ENCODE assay signal across 17 cellular contexts in the genomic region with DNA sequence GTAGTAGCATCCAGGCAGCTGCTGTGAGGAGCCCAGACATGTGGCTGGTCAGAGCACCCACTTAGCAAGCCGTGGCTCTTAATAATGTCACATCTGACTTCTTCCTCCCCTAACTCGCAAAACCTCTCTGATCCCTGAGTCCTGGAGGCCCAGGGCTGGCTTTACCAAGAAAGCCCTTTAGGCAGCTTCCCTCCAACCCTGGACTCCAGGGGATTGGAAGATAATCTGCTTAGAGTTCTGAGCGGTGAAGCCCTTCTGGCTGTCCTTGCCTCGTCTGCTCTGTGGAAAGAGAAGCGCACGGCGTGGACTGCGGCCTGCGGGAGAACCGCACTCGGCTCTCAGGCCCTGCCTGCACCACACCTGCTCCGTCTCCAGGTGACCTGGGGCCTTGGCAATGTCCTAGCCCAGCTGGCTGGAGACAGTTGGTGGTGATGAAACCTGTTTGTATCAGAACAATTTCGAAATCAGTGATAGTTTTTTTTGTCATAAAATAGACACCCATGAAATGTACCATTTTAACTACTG.
DNase-seq lines count a peak whose midpoint lies in the region; ATAC-seq and TF ChIP-seq lines count a peak whose summit lies in the region.
"Had no signal": no experiment of that assay in that cellular context is flagged by ENCODE, and none has a peak within 500 bp of the region (broad histone marks: within the 10 kb centered on the region; RNA-seq: fewer than 3 reads in every experiment).

No MANE protein-coding gene starts in this region.

- TF ChIP-seq CTCF in heart right ventricle (IDR thresholded peaks at IDR 0.05) (no peak), body of pancreas (IDR thresholded peaks at IDR 0.05) (no peak), lower lobe of right lung (IDR thresholded peaks at IDR 0.05) (no peak)

- TF ChIP-seq POLR2A in body of pancreas (IDR thresholded peaks at IDR 0.05), result no peak

- ATAC-seq in heart right ventricle, result no peak
- no peak for ATAC-seq in body of pancreas
- ATAC-seq in lower lobe of right lung, result no peak
- no peak for ATAC-seq in GM21717 (IDR thresholded peaks at IDR 0.05; ENCODE audit: unreplicated experiment)
- no peak for ATAC-seq in GM21529 (IDR thresholded peaks at IDR 0.05; ENCODE audit: unreplicated experiment)
- ATAC-seq: CD8-positive, alpha-beta T cell had no signal

- H3K36me3 ChIP-seq in heart right ventricle (no peaks in the 10 kb centered on the region), body of pancreas (replicated peaks in 1 of 2; ENCODE audit: insufficient read depth in 1 of 2, low read depth in 2 of 2) (no peaks in the 10 kb centered on the region), lower lobe of right lung (no peaks in the 10 kb centered on the region)
- H3K36me3 ChIP-seq: BLaER1 had no signal

- H3K4me3 ChIP-seq in heart right ventricle (no peak overlapping the region), body of pancreas (no peak overlapping the region), lower lobe of right lung (no peak overlapping the region)
- H3K4me3 ChIP-seq: BLaER1, SK-N-MC had no signal

- peaks cover 0 to 19% (median 0%) of the 10 kb centered on the region in 11 donors for H3K9me3 ChIP-seq in heart right ventricle
- H3K9me3 ChIP-seq in body of pancreas, result no peaks in the 10 kb centered on the region
- no peaks in the 10 kb centered on the region for H3K9me3 ChIP-seq in lower lobe of right lung

- intact Hi-C loops in cardiac septum (cut with DNase I), result no loop called here
- intact Hi-C loops in heart right ventricle (cut with DNase I), result no loop called here
- intact Hi-C loops in body of pancreas (cut with DNase I), result no loop called here
- intact Hi-C loops in lower lobe of right lung (cut with DNase I), result no loop called here

- WGBS in heart right ventricle, 2 donors, result 95 to 96% methylated on average over 13 of the region's 13 CpGs
- 91 to 95% methylated on average over 7 to 13 of the region's 13 CpGs for WGBS in body of pancreas, 2 donors

- no peak overlapping the region for H3K27ac ChIP-seq in heart right ventricle
- peak overlapping the region; percentile 67 to 81 (median 72) for H3K27ac ChIP-seq in body of pancreas
- no peak overlapping the region for H3K27ac ChIP-seq in lower lobe of right lung
- H3K27ac ChIP-seq: BLaER1, KMS-11, SK-N-MC had no signal

- DNase-seq in cardiac septum (ENCODE audit: low spot score) (peak; percentile 31), heart right ventricle (no peak), body of pancreas (no peak), lower lobe of right lung (peak; percentile 18), HK-2 (ENCODE audit: unreplicated experiment) (no peak), SIG-M5 treated with dmso at 0.1 percent for 504 hours (lab: John Stamatoyannopoulos, UW; ENCODE audit: unreplicated experiment) (no peak)
- DNase-seq: CD8-positive, alpha-beta T cell; DMS79; NCI-H1092; NCI-H146; NCI-H2081; Right ventricle myocardium superior had no signal

- peaks cover 0 to 12% (median 0%) of the 10 kb centered on the region in 7 donors for H3K27me3 ChIP-seq in heart right ventricle
- no peaks in the 10 kb centered on the region for H3K27me3 ChIP-seq in body of pancreas
- H3K27me3 ChIP-seq in lower lobe of right lung (ENCODE audit: low read depth), result no peaks in the 10 kb centered on the region

- H3K4me1 ChIP-seq in heart right ventricle (no peaks in the 10 kb centered on the region), body of pancreas (peaks cover 43% of the 10 kb centered on the region), lower lobe of right lung (peaks cover 6% of the 10 kb centered on the region)

Comparison
In these comparisons a context has a peak if more than half of its experiments do, and no peak if none do; other contexts are left out.
1. DNase-seq: peak in cardiac septum (single experiment) and lower lobe of right lung (single experiment); none in heart right ventricle (0 of 2), body of pancreas (0 of 4), HK-2 (single experiment) and SIG-M5 treated with dmso at 0.1 percent for 504 hours (single experiment).
2. H3K27ac ChIP-seq: peak in body of pancreas (4 of 4); none in heart right ventricle (0 of 10) and lower lobe of right lung (single experiment).